ENCODE assay signal across 1 cellular context in genomic region chr12:10153271-10154144, GRCh38.
A peak's percentile ranks its signal among the peaks of the same experiment; 100 is the strongest.
TF ChIP-seq lines count a peak whose summit lies in the region.

No MANE protein-coding gene starts in this region.

TF ChIP-seq in HepG2, 621 proteins besides CTCF, POLR2A, EP300 and RAD21 (continues in another document):
- no peak for TF ChIP-seq ZNF431 (CRISPR knock-in tag; IDR thresholded peaks at IDR 0.05; ENCODE audit: borderline replicate concordance, low read depth)
- no peak for TF ChIP-seq ZBTB3 (CRISPR knock-in tag; IDR thresholded peaks at IDR 0.05; ENCODE audit: borderline replicate concordance, low read depth)
- TF ChIP-seq SIX4 (CRISPR knock-in tag; IDR thresholded peaks at IDR 0.05), result no peak
- TF ChIP-seq ZNF292 (CRISPR knock-in tag; IDR thresholded peaks at IDR 0.05; ENCODE audit: borderline replicate concordance, low read depth), result no peak
- TF ChIP-seq, protein P1, sequence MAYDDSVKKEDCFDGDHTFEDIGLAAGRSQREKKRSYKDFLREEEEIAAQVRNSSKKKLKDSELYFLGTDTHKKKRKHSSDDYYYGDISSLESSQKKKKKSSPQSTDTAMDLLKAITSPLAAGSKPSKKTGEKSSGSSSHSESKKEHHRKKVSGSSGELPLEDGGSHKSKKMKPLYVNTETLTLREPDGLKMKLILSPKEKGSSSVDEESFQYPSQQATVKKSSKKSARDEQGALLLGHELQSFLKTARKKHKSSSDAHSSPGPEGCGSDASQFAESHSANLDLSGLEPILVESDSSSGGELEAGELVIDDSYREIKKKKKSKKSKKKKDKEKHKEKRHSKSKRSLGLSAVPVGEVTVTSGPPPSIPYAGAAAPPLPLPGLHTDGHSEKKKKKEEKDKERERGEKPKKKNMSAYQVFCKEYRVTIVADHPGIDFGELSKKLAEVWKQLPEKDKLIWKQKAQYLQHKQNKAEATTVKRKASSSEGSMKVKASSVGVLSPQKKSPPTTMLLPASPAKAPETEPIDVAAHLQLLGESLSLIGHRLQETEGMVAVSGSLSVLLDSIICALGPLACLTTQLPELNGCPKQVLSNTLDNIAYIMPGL (CRISPR knock-in tag; IDR thresholded peaks at IDR 0.05; ENCODE audit: borderline replicate concordance in 1 of 2, low read depth in 1 of 2), result peak in 1 of 2 experiments; percentile 44; a peak in 1 of 4 replicates
- TF ChIP-seq ZBTB8A (CRISPR knock-in tag; IDR thresholded peaks at IDR 0.05; ENCODE audit: borderline replicate concordance, low read depth), result no peak
- TF ChIP-seq KDM2A (CRISPR knock-in tag; IDR thresholded peaks at IDR 0.05; ENCODE audit: borderline replicate concordance, low read depth), result 0 out of 2 replicates have a peak, but pooled peaks have one; percentile 39
- TF ChIP-seq, protein P2, sequence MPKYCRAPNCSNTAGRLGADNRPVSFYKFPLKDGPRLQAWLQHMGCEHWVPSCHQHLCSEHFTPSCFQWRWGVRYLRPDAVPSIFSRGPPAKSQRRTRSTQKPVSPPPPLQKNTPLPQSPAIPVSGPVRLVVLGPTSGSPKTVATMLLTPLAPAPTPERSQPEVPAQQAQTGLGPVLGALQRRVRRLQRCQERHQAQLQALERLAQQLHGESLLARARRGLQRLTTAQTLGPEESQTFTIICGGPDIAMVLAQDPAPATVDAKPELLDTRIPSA (CRISPR knock-in tag; IDR thresholded peaks at IDR 0.05; ENCODE audit: borderline replicate concordance), result no peak
- no peak for TF ChIP-seq ZNF382 (CRISPR knock-in tag; IDR thresholded peaks at IDR 0.05; ENCODE audit: borderline replicate concordance)
- no peak for TF ChIP-seq ZNF383 (CRISPR knock-in tag; IDR thresholded peaks at IDR 0.05; ENCODE audit: borderline replicate concordance)
- no peak for TF ChIP-seq ZNF652 (CRISPR knock-in tag; IDR thresholded peaks at IDR 0.05; ENCODE audit: borderline replicate concordance, low read depth)
- peak; percentile 62 for TF ChIP-seq SMC3 (IDR thresholded peaks at IDR 0.05; ENCODE audit: low read length)
- TF ChIP-seq, protein P3, sequence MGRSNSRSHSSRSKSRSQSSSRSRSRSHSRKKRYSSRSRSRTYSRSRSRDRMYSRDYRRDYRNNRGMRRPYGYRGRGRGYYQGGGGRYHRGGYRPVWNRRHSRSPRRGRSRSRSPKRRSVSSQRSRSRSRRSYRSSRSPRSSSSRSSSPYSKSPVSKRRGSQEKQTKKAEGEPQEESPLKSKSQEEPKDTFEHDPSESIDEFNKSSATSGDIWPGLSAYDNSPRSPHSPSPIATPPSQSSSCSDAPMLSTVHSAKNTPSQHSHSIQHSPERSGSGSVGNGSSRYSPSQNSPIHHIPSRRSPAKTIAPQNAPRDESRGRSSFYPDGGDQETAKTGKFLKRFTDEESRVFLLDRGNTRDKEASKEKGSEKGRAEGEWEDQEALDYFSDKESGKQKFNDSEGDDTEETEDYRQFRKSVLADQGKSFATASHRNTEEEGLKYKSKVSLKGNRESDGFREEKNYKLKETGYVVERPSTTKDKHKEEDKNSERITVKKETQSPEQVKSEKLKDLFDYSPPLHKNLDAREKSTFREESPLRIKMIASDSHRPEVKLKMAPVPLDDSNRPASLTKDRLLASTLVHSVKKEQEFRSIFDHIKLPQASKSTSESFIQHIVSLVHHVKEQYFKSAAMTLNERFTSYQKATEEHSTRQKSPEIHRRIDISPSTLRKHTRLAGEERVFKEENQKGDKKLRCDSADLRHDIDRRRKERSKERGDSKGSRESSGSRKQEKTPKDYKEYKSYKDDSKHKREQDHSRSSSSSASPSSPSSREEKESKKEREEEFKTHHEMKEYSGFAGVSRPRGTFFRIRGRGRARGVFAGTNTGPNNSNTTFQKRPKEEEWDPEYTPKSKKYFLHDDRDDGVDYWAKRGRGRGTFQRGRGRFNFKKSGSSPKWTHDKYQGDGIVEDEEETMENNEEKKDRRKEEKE (IDR thresholded peaks at IDR 0.05), result no peak
- no peak for TF ChIP-seq CEBPB (IDR thresholded peaks at IDR 0.05; ENCODE audit: borderline replicate concordance, low read depth, low read length)
- TF ChIP-seq ZNF335 (CRISPR knock-in tag; IDR thresholded peaks at IDR 0.05), result no peak
- TF ChIP-seq, protein P4, sequence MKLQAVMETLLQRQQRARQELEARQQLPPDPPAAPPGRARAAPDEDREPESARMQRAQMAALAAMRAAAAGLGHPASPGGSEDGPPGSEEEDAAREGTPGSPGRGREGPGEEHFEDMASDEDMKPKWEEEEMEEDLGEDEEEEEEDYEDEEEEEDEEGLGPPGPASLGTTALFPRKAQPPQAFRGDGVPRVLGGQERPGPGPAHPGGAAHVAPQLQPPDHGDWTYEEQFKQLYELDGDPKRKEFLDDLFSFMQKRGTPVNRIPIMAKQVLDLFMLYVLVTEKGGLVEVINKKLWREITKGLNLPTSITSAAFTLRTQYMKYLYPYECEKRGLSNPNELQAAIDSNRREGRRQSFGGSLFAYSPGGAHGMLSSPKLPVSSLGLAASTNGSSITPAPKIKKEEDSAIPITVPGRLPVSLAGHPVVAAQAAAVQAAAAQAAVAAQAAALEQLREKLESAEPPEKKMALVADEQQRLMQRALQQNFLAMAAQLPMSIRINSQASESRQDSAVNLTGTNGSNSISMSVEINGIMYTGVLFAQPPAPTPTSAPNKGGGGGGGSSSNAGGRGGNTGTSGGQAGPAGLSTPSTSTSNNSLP (IDR thresholded peaks at IDR 0.05; ENCODE audit: low read depth, low read length), result peak; percentile 68
- 0 out of 2 replicates have a peak, but pooled peaks have one; percentile 19 for TF ChIP-seq NRL (CRISPR knock-in tag; IDR thresholded peaks at IDR 0.05; ENCODE audit: borderline replicate concordance)
- TF ChIP-seq, protein P5, sequence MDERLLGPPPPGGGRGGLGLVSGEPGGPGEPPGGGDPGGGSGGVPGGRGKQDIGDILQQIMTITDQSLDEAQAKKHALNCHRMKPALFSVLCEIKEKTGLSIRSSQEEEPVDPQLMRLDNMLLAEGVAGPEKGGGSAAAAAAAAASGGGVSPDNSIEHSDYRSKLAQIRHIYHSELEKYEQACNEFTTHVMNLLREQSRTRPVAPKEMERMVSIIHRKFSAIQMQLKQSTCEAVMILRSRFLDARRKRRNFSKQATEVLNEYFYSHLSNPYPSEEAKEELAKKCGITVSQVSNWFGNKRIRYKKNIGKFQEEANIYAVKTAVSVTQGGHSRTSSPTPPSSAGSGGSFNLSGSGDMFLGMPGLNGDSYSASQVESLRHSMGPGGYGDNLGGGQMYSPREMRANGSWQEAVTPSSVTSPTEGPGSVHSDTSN (CRISPR knock-in tag; IDR thresholded peaks at IDR 0.05), result no peak
- TF ChIP-seq ZNF790 (CRISPR knock-in tag; IDR thresholded peaks at IDR 0.05; ENCODE audit: borderline replicate concordance), result no peak
- TF ChIP-seq TFE3 (CRISPR knock-in tag; IDR thresholded peaks at IDR 0.05), result no peak
- TF ChIP-seq ELF4 (CRISPR knock-in tag; IDR thresholded peaks at IDR 0.05; ENCODE audit: borderline replicate concordance), result no peak
- TF ChIP-seq ZNF333 (CRISPR knock-in tag; IDR thresholded peaks at IDR 0.05; ENCODE audit: borderline replicate concordance), result no peak
- TF ChIP-seq SRSF4 (IDR thresholded peaks at IDR 0.05; ENCODE audit: low read depth, low read length, poor library complexity, severe bottlenecking), result no peak
- no peak for TF ChIP-seq ZFYVE20 (CRISPR knock-in tag; IDR thresholded peaks at IDR 0.05; ENCODE audit: borderline replicate concordance, low read depth)
- TF ChIP-seq ZNF430 (CRISPR knock-in tag; IDR thresholded peaks at IDR 0.05), result no peak
- no peak for TF ChIP-seq ESRRA (CRISPR knock-in tag; IDR thresholded peaks at IDR 0.05; ENCODE audit: low read depth)
- TF ChIP-seq ZNF576 (CRISPR knock-in tag; IDR thresholded peaks at IDR 0.05), result no peak
- no peak for TF ChIP-seq ZSCAN9 (CRISPR knock-in tag; IDR thresholded peaks at IDR 0.05; ENCODE audit: borderline replicate concordance)
- TF ChIP-seq CENPBD1 (CRISPR knock-in tag; IDR thresholded peaks at IDR 0.05; ENCODE audit: borderline replicate concordance, low read depth), result no peak
- TF ChIP-seq ATF4 (CRISPR knock-in tag; IDR thresholded peaks at IDR 0.05), result no peak
- peak; percentile 23; the same call in 1 of the 2 replicates for TF ChIP-seq ZFP91 (CRISPR knock-in tag; IDR thresholded peaks at IDR 0.05; ENCODE audit: borderline replicate concordance)
- TF ChIP-seq MBD4 (IDR thresholded peaks at IDR 0.05; ENCODE audit: borderline replicate concordance, low read length), result no peak
- no peak for TF ChIP-seq POLR2AphosphoS2 (IDR thresholded peaks at IDR 0.05; ENCODE audit: low read depth, low read length)
- TF ChIP-seq ZNF720 (CRISPR knock-in tag; IDR thresholded peaks at IDR 0.05), result no peak
- TF ChIP-seq, protein P6, sequence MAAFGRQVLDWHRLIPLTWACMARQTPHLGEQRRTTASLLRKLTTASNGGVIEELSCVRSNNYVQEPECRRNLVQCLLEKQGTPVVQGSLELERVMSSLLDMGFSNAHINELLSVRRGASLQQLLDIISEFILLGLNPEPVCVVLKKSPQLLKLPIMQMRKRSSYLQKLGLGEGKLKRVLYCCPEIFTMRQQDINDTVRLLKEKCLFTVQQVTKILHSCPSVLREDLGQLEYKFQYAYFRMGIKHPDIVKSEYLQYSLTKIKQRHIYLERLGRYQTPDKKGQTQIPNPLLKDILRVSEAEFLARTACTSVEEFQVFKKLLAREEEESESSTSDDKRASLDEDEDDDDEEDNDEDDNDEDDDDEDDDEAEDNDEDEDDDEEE (CRISPR knock-in tag; IDR thresholded peaks at IDR 0.05), result no peak
- TF ChIP-seq ZNF563 (CRISPR knock-in tag; IDR thresholded peaks at IDR 0.05), result no peak
- no peak for TF ChIP-seq DMAP1 (CRISPR knock-in tag; IDR thresholded peaks at IDR 0.05)
- no peak for TF ChIP-seq ZMYM2 (CRISPR knock-in tag; IDR thresholded peaks at IDR 0.05)
- TF ChIP-seq, protein P7, sequence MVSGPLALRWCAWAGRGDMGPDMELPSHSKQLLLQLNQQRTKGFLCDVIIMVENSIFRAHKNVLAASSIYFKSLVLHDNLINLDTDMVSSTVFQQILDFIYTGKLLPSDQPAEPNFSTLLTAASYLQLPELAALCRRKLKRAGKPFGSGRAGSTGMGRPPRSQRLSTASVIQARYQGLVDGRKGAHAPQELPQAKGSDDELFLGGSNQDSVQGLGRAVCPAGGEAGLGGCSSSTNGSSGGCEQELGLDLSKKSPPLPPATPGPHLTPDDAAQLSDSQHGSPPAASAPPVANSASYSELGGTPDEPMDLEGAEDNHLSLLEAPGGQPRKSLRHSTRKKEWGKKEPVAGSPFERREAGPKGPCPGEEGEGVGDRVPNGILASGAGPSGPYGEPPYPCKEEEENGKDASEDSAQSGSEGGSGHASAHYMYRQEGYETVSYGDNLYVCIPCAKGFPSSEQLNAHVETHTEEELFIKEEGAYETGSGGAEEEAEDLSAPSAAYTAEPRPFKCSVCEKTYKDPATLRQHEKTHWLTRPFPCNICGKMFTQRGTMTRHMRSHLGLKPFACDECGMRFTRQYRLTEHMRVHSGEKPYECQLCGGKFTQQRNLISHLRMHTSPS (CRISPR knock-in tag; IDR thresholded peaks at IDR 0.05; ENCODE audit: low read depth), result no peak
- no peak for TF ChIP-seq MIER3 (CRISPR knock-in tag; IDR thresholded peaks at IDR 0.05; ENCODE audit: borderline replicate concordance)
- TF ChIP-seq ZNF280B (CRISPR knock-in tag; IDR thresholded peaks at IDR 0.05; ENCODE audit: borderline replicate concordance), result no peak
- no peak for TF ChIP-seq MAZ (IDR thresholded peaks at IDR 0.05; ENCODE audit: borderline replicate concordance, low read depth, low read length)
- no peak for TF ChIP-seq MAZ (CRISPR knock-in tag; IDR thresholded peaks at IDR 0.05; ENCODE audit: low read depth)
- TF ChIP-seq ZNF34 (CRISPR knock-in tag; IDR thresholded peaks at IDR 0.05; ENCODE audit: borderline replicate concordance), result no peak
- TF ChIP-seq ARID2 (CRISPR knock-in tag; IDR thresholded peaks at IDR 0.05; ENCODE audit: borderline replicate concordance), result no peak
